In genomic region chr6:7119272-7119801, GRCh38 we compare ENCODE assay signal across 19 cellular contexts. TPM values are rescaled to one million over a fixed set of nuclear protein-coding genes. Genes with fewer than 3 reads are reported as not detected.
DNase-seq lines count a peak whose midpoint lies in the region; ATAC-seq, FAIRE-seq and TF ChIP-seq lines count a peak whose summit lies in the region.
"Had no signal": no experiment of that assay in that cellular context is flagged by ENCODE, and none has a peak within 500 bp of the region (broad histone marks: within the 10 kb centered on the region; RNA-seq: fewer than 3 reads in every experiment).

No MANE protein-coding gene starts in this region.

- H3K27me3 Mint-ChIP-seq in CD4-positive, CD25-positive, alpha-beta regulatory T cell: no peaks in the 10 kb centered on the region
- peaks cover 5% of the 10 kb centered on the region; the same call in 1 of the 2 replicates for H3K27me3 Mint-ChIP-seq in HFFc6 (ENCODE audit: insufficient read depth)
- H3K27me3 Mint-ChIP-seq in naive thymus-derived CD4-positive, alpha-beta T cell: no peaks in the 10 kb centered on the region
- H3K27me3 Mint-ChIP-seq: activated naive CD4-positive, alpha-beta T cell treated with anti-CD3 and anti-CD28 coated beads, Interleukin-2, amount 10 ng/mL, durations not matched to agents 7 days and 5 days had no signal

- H3K4me3 ChIP-seq in CD4-positive, CD25-positive, alpha-beta regulatory T cell (ENCODE audit: low read depth, low read length): no peak overlapping the region
- peak overlapping the region; percentile 2; the same call in 1 of the 2 replicates for H3K4me3 ChIP-seq in K562
- no peak overlapping the region for H3K4me3 ChIP-seq in naive thymus-derived CD4-positive, alpha-beta T cell (ENCODE audit: low read length)
- H3K4me3 ChIP-seq: GM23248, vagina had no signal

- in situ Hi-C loops in K562 (cut with MboI): no loop called here

- H3K4me2 ChIP-seq in K562 (ENCODE audit: insufficient read depth, low read length): peak overlapping the region; percentile 76

- H3K27ac ChIP-seq in CD4-positive, CD25-positive, alpha-beta regulatory T cell (ENCODE audit: insufficient read depth, low read length, poor library complexity, severe bottlenecking): no peak overlapping the region
- peak overlapping the region; percentile 68 for H3K27ac ChIP-seq in K562 (ENCODE audit: extremely low read depth, low read depth, low read length)
- H3K27ac ChIP-seq in naive thymus-derived CD4-positive, alpha-beta T cell (ENCODE audit: low read depth, low read length): no peak overlapping the region
- H3K27ac ChIP-seq: brain microvascular endothelial cell, GM23248, parathyroid adenoma, vagina had no signal

- BruUV-seq in K562 (replicated peaks; lab: Mats Ljungman, UMichigan): TSS peak; percentile 4

- H3K79me2 ChIP-seq in K562 (ENCODE audit: control insufficient read depth, insufficient read depth, low read length): peaks cover 99% of the 10 kb centered on the region

- intact Hi-C loops in K562 (cut with micrococcal nuclease): loop anchor here (2.0 kb wide), 2 partner anchors 17 to 45 kb away; no protein-coding TSS in a partner anchor
- intact Hi-C loops in naive thymus-derived CD4-positive, alpha-beta T cell (cut with micrococcal nuclease): loop anchor here in 1 of 2 donors (10.0 kb wide), 1 partner anchor 265 kb away; the partner anchor contains the start of genes CAGE1 and RIOK1

- peaks cover 15% of the 10 kb centered on the region for H4K20me1 ChIP-seq in K562 (replicated peaks; ENCODE audit: control insufficient read depth, insufficient read depth, low read length)

- CTCF ChIA-PET in K562 (lab: Yijun Ruan, JAX; ENCODE audit: low intra/inter-chr PET ratio): interaction anchor here (0.6 kb wide), 1 partner anchor 424 kb away, joined by 3 read pairs; no protein-coding TSS in a partner anchor
- CTCF ChIA-PET in naive thymus-derived CD4-positive, alpha-beta T cell (lab: Charles Lee): interaction anchor here (1.6 kb wide), 1 partner anchor 9 kb away, joined by 13 read pairs; no protein-coding TSS in a partner anchor

- no peak for ATAC-seq in CD4-positive, CD25-positive, alpha-beta regulatory T cell (ENCODE audit: low read depth in 2 of 2)
- ATAC-seq in K562 (peak; percentile 82), HG03175 (IDR thresholded peaks at IDR 0.05; ENCODE audit: unreplicated experiment) (no peak)
- ATAC-seq in naive thymus-derived CD4-positive, alpha-beta T cell: no peak
- ATAC-seq: Right ventricle myocardium inferior had no signal

- no peak for TF ChIP-seq CTCF in HFFc6 (IDR thresholded peaks at IDR 0.05)
- no peak for TF ChIP-seq CTCF in K562 (IDR thresholded peaks at IDR 0.05 in 2 of 3, conservative IDR thresholded peaks at IDR 0.05 in 1 of 3; ENCODE audit: insufficient read depth in 2 of 3, low read depth in 1 of 3, low read length in 3 of 3)

- no peaks in the 10 kb centered on the region for H3K36me3 ChIP-seq in CD4-positive, CD25-positive, alpha-beta regulatory T cell (ENCODE audit: control insufficient read depth, insufficient read depth, low read length)
- peaks cover 40% of the 10 kb centered on the region for H3K36me3 ChIP-seq in K562 (ENCODE audit: control insufficient read depth, insufficient read depth, low read length)
- H3K36me3 ChIP-seq in naive thymus-derived CD4-positive, alpha-beta T cell (ENCODE audit: control insufficient read depth in 2 of 3, insufficient read depth in 3 of 3, low read length in 3 of 3): no peaks in the 10 kb centered on the region

- H3K27me3 ChIP-seq in CD4-positive, CD25-positive, alpha-beta regulatory T cell (ENCODE audit: control insufficient read depth, insufficient read depth, low read length): no peaks in the 10 kb centered on the region
- H3K27me3 ChIP-seq in K562 (ENCODE audit: control insufficient read depth in 2 of 2, insufficient read depth in 2 of 2, low read length in 2 of 2): no peaks in the 10 kb centered on the region
- H3K27me3 ChIP-seq in naive thymus-derived CD4-positive, alpha-beta T cell (ENCODE audit: control insufficient read depth in 2 of 2, insufficient read depth in 2 of 2, low read length in 2 of 2): no peaks in the 10 kb centered on the region
- H3K27me3 ChIP-seq: brain microvascular endothelial cell, vagina had no signal

- FAIRE-seq in K562 (lab: Jason Lieb, UNC): peak; percentile 88
- FAIRE-seq: G401.6, GM12891 had no signal

- H3K9me3 ChIP-seq in CD4-positive, CD25-positive, alpha-beta regulatory T cell (ENCODE audit: control insufficient read depth in 2 of 2, low read length in 2 of 2): no peaks in the 10 kb centered on the region
- no peaks in the 10 kb centered on the region for H3K9me3 ChIP-seq in K562 (replicated peaks; ENCODE audit: control insufficient read depth, insufficient read depth, low read depth, low read length)
- no peaks in the 10 kb centered on the region for H3K9me3 ChIP-seq in naive thymus-derived CD4-positive, alpha-beta T cell (ENCODE audit: control insufficient read depth in 2 of 3, low read length in 3 of 3)
- H3K9me3 ChIP-seq: vagina had no signal

- H3K9ac ChIP-seq in K562 (ENCODE audit: insufficient read depth in 1 of 2, low read depth in 2 of 2, low read length in 2 of 2): peak overlapping the region; percentile 47; a peak in 3 of 4 replicates
- H3K9ac ChIP-seq: GM23248, parathyroid adenoma had no signal

- DNase-seq in CD4-positive, CD25-positive, alpha-beta regulatory T cell: no peak
- DNase-seq in HFFc6 (no peak), K562 (ENCODE audit: extremely low read depth in 1 of 4, low spot score in 3 of 4) (peak; percentile 60 to 86 (median 72)), NCI-H446 (lab: John Stamatoyannopoulos, UW) (no peak), NAMALWA (ENCODE audit: low spot score) (no peak), NCI-H2107 treated with DMSO at 0.1 percent for 48 hours (lab: John Stamatoyannopoulos, UW; ENCODE audit: unreplicated experiment) (no peak)
- DNase-seq in naive thymus-derived CD4-positive, alpha-beta T cell: no peak
- DNase-seq: activated CD4-positive, alpha-beta T cell treated with anti-CD3 and anti-CD28 coated beads for 48 hours; activated naive CD4-positive, alpha-beta T cell treated with anti-CD3 and anti-CD28 coated beads, Interleukin-2, amount 10 ng/mL, durations not matched to agents 7 days and 5 days; brain microvascular endothelial cell; GM23248; Karpas-422; NCI-H1417 had no signal

- no peak for TF ChIP-seq RAD21 in K562 (CRISPR knock-in tag; conservative IDR thresholded peaks at IDR 0.05 in 1 of 2, IDR thresholded peaks at IDR 0.05 in 1 of 2)

- peaks cover 8% of the 10 kb centered on the region for H3K36me3 Mint-ChIP-seq in CD4-positive, CD25-positive, alpha-beta regulatory T cell
- H3K36me3 Mint-ChIP-seq in HFFc6 (ENCODE audit: low read depth): peaks cover 22% of the 10 kb centered on the region
- peaks cover 3 to 17% (median 12%) of the 10 kb centered on the region in 5 donors for H3K36me3 Mint-ChIP-seq in naive thymus-derived CD4-positive, alpha-beta T cell

- POLR2A ChIA-PET in K562 (lab: Yijun Ruan, JAX): interaction anchor here (0.6 to 5.6 kb wide), 13 partner anchors 9 to 260 kb away, joined by 3 to 34 read pairs (median 5); no protein-coding TSS in a partner anchor
- POLR2A ChIA-PET in naive thymus-derived CD4-positive, alpha-beta T cell (lab: Charles Lee): interaction anchor here (0.7 to 1.5 kb wide), 4 partner anchors 9 to 96 kb away, joined by 3 to 5 read pairs (median 4); no protein-coding TSS in a partner anchor

- TF ChIP-seq EP300 in K562 (IDR thresholded peaks at IDR 0.05; ENCODE audit: low read length): peak; percentile 66; the same call in 1 of the 2 replicates

- no peaks in the 10 kb centered on the region for H3K9me1 ChIP-seq in K562 (ENCODE audit: control insufficient read depth, insufficient read depth, low read length)

- peak overlapping the region in 1 of 4 donors; percentile 47 for H3K4me3 Mint-ChIP-seq in CD4-positive, CD25-positive, alpha-beta regulatory T cell
- H3K4me3 Mint-ChIP-seq in HFFc6: no peak overlapping the region
- peak overlapping the region in 2 of 10 donors; percentile 2 to 15 for H3K4me3 Mint-ChIP-seq in naive thymus-derived CD4-positive, alpha-beta T cell
- H3K4me3 Mint-ChIP-seq: activated naive CD4-positive, alpha-beta T cell treated with anti-CD3 and anti-CD28 coated beads, Interleukin-2, amount 10 ng/mL, durations not matched to agents 7 days and 5 days had no signal

- H3K4me1 ChIP-seq in CD4-positive, CD25-positive, alpha-beta regulatory T cell (ENCODE audit: control insufficient read depth, insufficient read depth, low read length, poor library complexity, severe bottlenecking): peaks cover 11% of the 10 kb centered on the region
- peaks cover 38 to 45% of the 10 kb centered on the region in 2 experiments for H3K4me1 ChIP-seq in K562 (replicated peaks in 1 of 2; ENCODE audit: control insufficient read depth in 2 of 2, insufficient read depth in 2 of 2, low read length in 2 of 2)
- H3K4me1 ChIP-seq in naive thymus-derived CD4-positive, alpha-beta T cell (ENCODE audit: control insufficient read depth in 2 of 2, insufficient read depth in 2 of 2, low read length in 2 of 2): peaks cover 0 to 24% of the 10 kb centered on the region in 2 donors
- H3K4me1 ChIP-seq: parathyroid adenoma had no signal

- WGBS in K562 (ENCODE audit: insufficient coverage, low coverage, missing lambda C conversion rate): under 1% methylated on average over 12 of the region's 12 CpGs

- H2AFZ ChIP-seq in K562 (ENCODE audit: low read depth, low read length): peak overlapping the region; percentile 14; the same call in 1 of the 2 replicates
- H2AFZ ChIP-seq: GM23248, parathyroid adenoma had no signal

- peak; percentile 76 for TF ChIP-seq POLR2A in K562 (conservative IDR thresholded peaks at IDR 0.05)

- peak overlapping the region in 2 of 3 donors; percentile 27 to 83 for H3K27ac Mint-ChIP-seq in CD4-positive, CD25-positive, alpha-beta regulatory T cell
- peak overlapping the region; percentile 2; the same call in 1 of the 2 replicates for H3K27ac Mint-ChIP-seq in HFFc6
- H3K27ac Mint-ChIP-seq in naive thymus-derived CD4-positive, alpha-beta T cell: peak overlapping the region in 7 of 9 donors; percentile 2 to 84 (median 47)
- H3K27ac Mint-ChIP-seq: activated naive CD4-positive, alpha-beta T cell treated with anti-CD3 and anti-CD28 coated beads, Interleukin-2, amount 10 ng/mL, durations not matched to agents 7 days and 5 days had no signal

- H3K4me1 Mint-ChIP-seq in CD4-positive, CD25-positive, alpha-beta regulatory T cell: peaks cover 20 to 71% (median 50%) of the 10 kb centered on the region in 4 donors
- peaks cover 33% of the 10 kb centered on the region for H3K4me1 Mint-ChIP-seq in HFFc6 (ENCODE audit: low read depth)
- peaks cover 34 to 83% (median 65%) of the 10 kb centered on the region in 7 donors for H3K4me1 Mint-ChIP-seq in naive thymus-derived CD4-positive, alpha-beta T cell

- H3K9me3 Mint-ChIP-seq in CD4-positive, CD25-positive, alpha-beta regulatory T cell: no peaks in the 10 kb centered on the region
- H3K9me3 Mint-ChIP-seq in HFFc6: no peaks in the 10 kb centered on the region
- H3K9me3 Mint-ChIP-seq in naive thymus-derived CD4-positive, alpha-beta T cell: no peaks in the 10 kb centered on the region
- H3K9me3 Mint-ChIP-seq: activated naive CD4-positive, alpha-beta T cell treated with anti-CD3 and anti-CD28 coated beads, Interleukin-2, amount 10 ng/mL, durations not matched to agents 7 days and 5 days had no signal

RNA-seq across cellular contexts. Expression of gene RREB1, which starts 11.6 kb away (rescaled TPM):
- 45.2 TPM for total RNA-seq in CD4-positive, CD25-positive, alpha-beta regulatory T cell
- 1 to 10 TPM; 1.2 to 3.8 (median 2.1) TPM for polyA plus RNA-seq in CD4-positive, CD25-positive, alpha-beta regulatory T cell
- total RNA-seq in HFFc6 (2021; fragmentation: NEBNext Ultra II Directional; extraction: Animal tissue kit (Norgen Biotek cat#: 25700)): 10 to 100 TPM; 17.5 to 23.5 (median 20.1) TPM
- total RNA-seq in K562 (2011; cell fraction: chromatin; rRNA removed; ENCODE audit: low replicate concordance): 128 and 141 TPM in 2 replicates
- 88.6 and 91.1 TPM in 2 replicates for total RNA-seq in K562 (2011; cell fraction: nucleolus; rRNA removed)
- total RNA-seq in K562 (2011; cell fraction: nucleoplasm; rRNA removed): 120 and 166 TPM in 2 replicates
- total RNA-seq in K562 (2014; rRNA removed) (19.3 and 34.7 TPM in 2 replicates), K562 (2014; rRNA removed; fragmentation: Illumina TruSeq; extraction: Trizol) (24.3 and 25.0 TPM in 2 replicates), K562 (2015; rRNA removed; fragmentation: Illumina TruSeq; extraction: Trizol) (21.9 and 22.1 TPM in 2 replicates), K562 (2021) (64.2 and 65.7 TPM in 2 replicates)
- polyA plus RNA-seq in K562 (2011; rRNA removed) (5.2 and 6.0 TPM in 2 replicates), K562 (2014; fragmentation: Illumina TruSeq; extraction: Trizol) (23.6 and 25.9 TPM in 2 replicates), K562 (2014; fragmentation: Nextera tagmentation; extraction: Ambion mirVana) (1 to 10 TPM; 3.3 to 4.8 TPM), K562 (2014; rRNA removed) (15.6 and 19.6 TPM in 2 replicates)
- polyA plus RNA-seq in K562 (2011; cell fraction: cytosol; rRNA removed): 5.6 and 6.8 TPM in 2 replicates
- polyA plus RNA-seq in K562 (2011; cell fraction: nucleus; rRNA removed): 25.5 and 29.7 TPM in 2 replicates
- 20.6 and 20.9 TPM in 2 replicates for polyA plus RNA-seq in K562 (2012)
- 42.2 and 45.2 TPM in 2 replicates for polyA minus RNA-seq in K562 (2011; rRNA and poly(A)+ RNA removed)
- polyA minus RNA-seq in K562 (2011; cell fraction: cytosol; rRNA and poly(A)+ RNA removed): 34.1 and 47.8 TPM in 2 replicates
- 48.1 and 74.3 TPM in 2 replicates for polyA minus RNA-seq in K562 (2011; cell fraction: nucleus; rRNA and poly(A)+ RNA removed)
- total RNA-seq in naive thymus-derived CD4-positive, alpha-beta T cell: 10 to 100 TPM; 28.3 to 56.7 (median 51.6) TPM
- 10 to 100 TPM in 1 of 2 donors, 1 to 10 TPM in 1; 4.2 to 10.0 TPM for polyA plus RNA-seq in naive thymus-derived CD4-positive, alpha-beta T cell

Comparison
In these comparisons a context has a peak if more than half of its experiments do, and no peak if none do; other contexts are left out.
1. DNase-seq: peak in K562 (4 of 4); none in CD4-positive, CD25-positive, alpha-beta regulatory T cell (0 of 3), HFFc6 (single experiment), naive thymus-derived CD4-positive, alpha-beta T cell (0 of 9), NCI-H446 (0 of 2), NAMALWA (single experiment) and NCI-H2107 treated with DMSO at 0.1 percent for 48 hours (single experiment).
2. H3K27ac Mint-ChIP-seq: peak in every context shown above with its lines; median percentile 55 in CD4-positive, CD25-positive, alpha-beta regulatory T cell; 47 in naive thymus-derived CD4-positive, alpha-beta T cell; 2 in HFFc6.